ENCODE assay signal across 1 cellular context in genomic region chr4:54658321-54659093, GRCh38.
A peak's percentile ranks its signal among the peaks of the same experiment; 100 is the strongest.
TF ChIP-seq lines count a peak whose summit lies in the region.

No MANE protein-coding gene starts in this region.

TF ChIP-seq in HEK293, 187 proteins besides CTCF, POLR2A, EP300 and RAD21 (continued from another document and continues in another):
- TF ChIP-seq ZSCAN18 (tag by site-specific recombination; IDR thresholded peaks at IDR 0.05) (no peak), OVOL3 (tag by site-specific recombination; IDR thresholded peaks at IDR 0.05) (no peak), ZNF10 (tag by site-specific recombination; IDR thresholded peaks at IDR 0.05) (no peak), MEIS1 (CRISPR knock-in tag; IDR thresholded peaks at IDR 0.05; ENCODE audit: borderline replicate concordance) (no peak), ZNF768 (tag by site-specific recombination; IDR thresholded peaks at IDR 0.05) (no peak), SCRT1 (tag by site-specific recombination; IDR thresholded peaks at IDR 0.05; ENCODE audit: borderline replicate concordance) (no peak), ZIC2 (tag by site-specific recombination; IDR thresholded peaks at IDR 0.05) (peak; percentile 88), GLI4 (tag by site-specific recombination; IDR thresholded peaks at IDR 0.05) (no peak), GLI2 (tag by site-specific recombination; IDR thresholded peaks at IDR 0.05; ENCODE audit: borderline replicate concordance, low read depth) (no peak), PRDM10 (tag by site-specific recombination; IDR thresholded peaks at IDR 0.05) (peak; percentile 9; the same call in 1 of the 2 replicates), ZNF76 (tag by site-specific recombination; IDR thresholded peaks at IDR 0.05; ENCODE audit: borderline replicate concordance, low read depth) (peak; percentile 14; the same call in 1 of the 2 replicates), ZNF558 (tag by site-specific recombination; IDR thresholded peaks at IDR 0.05) (no peak), ZNF596 (tag by site-specific recombination; IDR thresholded peaks at IDR 0.05) (no peak), ZNF121 (tag by site-specific recombination; IDR thresholded peaks at IDR 0.05) (no peak), ZNF600 (tag by site-specific recombination; IDR thresholded peaks at IDR 0.05) (peak; percentile 52), ZNF48 (tag by site-specific recombination; IDR thresholded peaks at IDR 0.05) (no peak), ZNF138 (tag by site-specific recombination; IDR thresholded peaks at IDR 0.05; ENCODE audit: borderline replicate concordance) (no peak), ZNF132 (tag by site-specific recombination; IDR thresholded peaks at IDR 0.05; ENCODE audit: borderline replicate concordance) (no peak), ZNF521 (tag by site-specific recombination; IDR thresholded peaks at IDR 0.05) (no peak), ZNF350 (tag by site-specific recombination; IDR thresholded peaks at IDR 0.05) (no peak), ZNF26 (tag by site-specific recombination; IDR thresholded peaks at IDR 0.05) (no peak), ZEB2 (tag by site-specific recombination; IDR thresholded peaks at IDR 0.05) (peak; percentile 51; the same call in 1 of the 2 replicates), ZNF785 (tag by site-specific recombination; IDR thresholded peaks at IDR 0.05) (no peak), INSM2 (tag by site-specific recombination; IDR thresholded peaks at IDR 0.05) (no peak), ZNF423 (tag by site-specific recombination; IDR thresholded peaks at IDR 0.05) (0 out of 2 replicates have a peak, but pooled peaks have one; percentile 20), ZNF830 (tag by site-specific recombination; IDR thresholded peaks at IDR 0.05; ENCODE audit: low read depth) (no peak), ZNF174 (tag by site-specific recombination; IDR thresholded peaks at IDR 0.05) (no peak), KLF10 (tag by site-specific recombination; IDR thresholded peaks at IDR 0.05) (no peak), ZNF169 (tag by site-specific recombination; IDR thresholded peaks at IDR 0.05) (no peak), ZFP37 (tag by site-specific recombination; IDR thresholded peaks at IDR 0.05) (no peak), ZNF221 (tag by site-specific recombination; IDR thresholded peaks at IDR 0.05; ENCODE audit: borderline replicate concordance) (no peak), ZNF621 (tag by site-specific recombination; IDR thresholded peaks at IDR 0.05) (no peak), REST (tag by site-specific recombination; IDR thresholded peaks at IDR 0.05) (0 out of 2 replicates have a peak, but pooled peaks have one; percentile 15), ZFP3 (tag by site-specific recombination; IDR thresholded peaks at IDR 0.05; ENCODE audit: low read depth) (no peak), ZNF843 (tag by site-specific recombination; IDR thresholded peaks at IDR 0.05) (no peak), ZFHX2 (tag by site-specific recombination; conservative IDR thresholded peaks at IDR 0.05) (peak; percentile 57), SP7 (tag by site-specific recombination; IDR thresholded peaks at IDR 0.05) (no peak), KLF1 (tag by site-specific recombination; IDR thresholded peaks at IDR 0.05) (no peak), KLF8 (tag by site-specific recombination; IDR thresholded peaks at IDR 0.05) (no peak), EGR2 (tag by site-specific recombination; IDR thresholded peaks at IDR 0.05; ENCODE audit: low read depth) (peak; percentile 67), GLIS2 (tag by site-specific recombination; IDR thresholded peaks at IDR 0.05) (peak; percentile 90), ZNF837 (tag by site-specific recombination; IDR thresholded peaks at IDR 0.05) (no peak), TSHZ1 (tag by site-specific recombination; IDR thresholded peaks at IDR 0.05; ENCODE audit: borderline replicate concordance) (no peak), ZNF404 (tag by site-specific recombination; IDR thresholded peaks at IDR 0.05) (no peak), HOXD13 (CRISPR knock-in tag; IDR thresholded peaks at IDR 0.05; ENCODE audit: borderline replicate concordance) (no peak), ZNF426 (tag by site-specific recombination; IDR thresholded peaks at IDR 0.05) (no peak), ZNF747 (tag by site-specific recombination; IDR thresholded peaks at IDR 0.05) (no peak)
- TF ChIP-seq, protein P1, sequence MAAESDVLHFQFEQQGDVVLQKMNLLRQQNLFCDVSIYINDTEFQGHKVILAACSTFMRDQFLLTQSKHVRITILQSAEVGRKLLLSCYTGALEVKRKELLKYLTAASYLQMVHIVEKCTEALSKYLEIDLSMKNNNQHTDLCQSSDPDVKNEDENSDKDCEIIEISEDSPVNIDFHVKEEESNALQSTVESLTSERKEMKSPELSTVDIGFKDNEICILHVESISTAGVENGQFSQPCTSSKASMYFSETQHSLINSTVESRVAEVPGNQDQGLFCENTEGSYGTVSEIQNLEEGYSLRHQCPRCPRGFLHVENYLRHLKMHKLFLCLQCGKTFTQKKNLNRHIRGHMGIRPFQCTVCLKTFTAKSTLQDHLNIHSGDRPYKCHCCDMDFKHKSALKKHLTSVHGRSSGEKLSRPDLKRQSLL (tag by site-specific recombination; IDR thresholded peaks at IDR 0.05), result no peak
- TF ChIP-seq, protein P2, sequence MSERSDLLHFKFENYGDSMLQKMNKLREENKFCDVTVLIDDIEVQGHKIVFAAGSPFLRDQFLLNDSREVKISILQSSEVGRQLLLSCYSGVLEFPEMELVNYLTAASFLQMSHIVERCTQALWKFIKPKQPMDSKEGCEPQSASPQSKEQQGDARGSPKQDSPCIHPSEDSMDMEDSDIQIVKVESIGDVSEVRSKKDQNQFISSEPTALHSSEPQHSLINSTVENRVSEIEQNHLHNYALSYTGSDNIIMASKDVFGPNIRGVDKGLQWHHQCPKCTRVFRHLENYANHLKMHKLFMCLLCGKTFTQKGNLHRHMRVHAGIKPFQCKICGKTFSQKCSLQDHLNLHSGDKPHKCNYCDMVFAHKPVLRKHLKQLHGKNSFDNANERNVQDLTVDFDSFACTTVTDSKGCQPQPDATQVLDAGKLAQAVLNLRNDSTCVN (tag by site-specific recombination; optimal IDR thresholded peaks at IDR 0.05), result peak; percentile 82
